Comparison of ENCODE assay signal across 27 cellular contexts in the genomic region with DNA sequence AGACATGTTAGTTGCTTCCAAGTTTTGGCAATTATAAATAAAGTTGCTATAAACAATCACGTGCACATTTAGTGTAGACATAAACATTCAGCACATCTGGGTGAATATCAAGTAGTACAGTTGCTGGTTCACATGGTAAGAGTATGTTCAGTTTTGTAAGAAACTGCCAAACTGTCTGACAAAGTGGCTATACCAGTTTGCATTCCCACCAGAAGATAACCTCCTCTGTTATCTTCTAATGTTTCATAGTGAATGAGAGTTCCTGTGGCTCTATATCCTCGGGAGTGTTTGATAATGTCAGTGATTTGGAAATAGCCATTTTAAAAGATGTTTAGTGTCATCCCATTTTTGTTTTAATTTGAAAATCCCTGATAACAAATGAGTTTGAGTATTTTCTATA.
DNase-seq lines count a peak whose midpoint lies in the region; ATAC-seq lines count a peak whose summit lies in the region.
"Had no signal": no experiment of that assay in that cellular context is flagged by ENCODE, and none has a peak within 500 bp of the region (broad histone marks: within the 10 kb centered on the region; RNA-seq: fewer than 3 reads in every experiment).

No MANE protein-coding gene starts in this region.

- no peak overlapping the region for H2BK5ac ChIP-seq in trophoblast cell (ENCODE audit: low read depth, low read length, poor library complexity)

- H3K79me1 ChIP-seq in trophoblast cell (ENCODE audit: low read length): no peaks in the 10 kb centered on the region

- H3K79me2 ChIP-seq in trophoblast cell (ENCODE audit: control insufficient read depth, insufficient read depth, low read length, poor library complexity): no peaks in the 10 kb centered on the region

- H3K14ac ChIP-seq in trophoblast cell (ENCODE audit: low read length): no peak overlapping the region

- H4K91ac ChIP-seq in trophoblast cell (ENCODE audit: low read depth, low read length): no peak overlapping the region

- no peak overlapping the region for H2AK5ac ChIP-seq in trophoblast cell (ENCODE audit: low read length)

- H3K4me1 ChIP-seq in trophoblast cell (ENCODE audit: control insufficient read depth in 1 of 2, insufficient read depth in 2 of 2, low read length in 2 of 2): no peaks in the 10 kb centered on the region
- H3K4me1 ChIP-seq: A549; BE2C; BLaER1; BLaER1 treated with 17β-estradiol and CSF1 and Interleukin-3, amounts not matched to agents 10 nM and 100 nM; Caco-2 had no signal

- no peaks in the 10 kb centered on the region for H3K9me3 ChIP-seq in trophoblast cell (ENCODE audit: insufficient read depth, low read depth, low read length)
- H3K9me3 ChIP-seq: A549; BE2C; BLaER1; BLaER1 treated with 17β-estradiol and CSF1 and Interleukin-3, amounts not matched to agents 10 nM and 100 nM; Caco-2 had no signal

- peak; percentile 56 to 70 for DNase-seq in trophoblast cell
- DNase-seq: 8988T; ACHN; AML-193; BE2C; C1 segment of cervical spinal cord; Caco-2; Calu3; CD4-positive, alpha-beta memory T cell; CD4-positive, alpha-beta T cell; CD4-positive, CD25-positive, alpha-beta regulatory T cell; CD8-positive, alpha-beta memory T cell; CD8-positive, alpha-beta T cell; COR-L47; DMS 273 treated with DMSO at 0.1 percent for 48 hours; DMS153; DMS53; DMS79; DMS79 treated with DMSO at 0.1 percent for 48 hours; DND-41; EL had no signal

- H2BK12ac ChIP-seq in trophoblast cell (ENCODE audit: low read length): no peak overlapping the region

- no peaks in the 10 kb centered on the region for H3K27me3 ChIP-seq in trophoblast cell (ENCODE audit: insufficient read depth, low read length)
- H3K27me3 ChIP-seq: BE2C; BLaER1; BLaER1 treated with 17β-estradiol and CSF1 and Interleukin-3, amounts not matched to agents 10 nM and 100 nM had no signal

- no peak overlapping the region for H3K23ac ChIP-seq in trophoblast cell (ENCODE audit: low read length)

- H3K4ac ChIP-seq in trophoblast cell (ENCODE audit: low read depth, low read length): no peak overlapping the region

- WGBS in trophoblast cell (ENCODE audit: extremely low coverage, insufficient coverage, insufficient read length): no CpG with 5 or more reads among the region's 2 CpGs

- H3K4me3 ChIP-seq in trophoblast cell (ENCODE audit: low read depth, low read length): no peak overlapping the region
- H3K4me3 ChIP-seq: A549; BLaER1; BLaER1 treated with 17β-estradiol and CSF1 and Interleukin-3, amounts not matched to agents 10 nM and 100 nM had no signal

- no peak overlapping the region for H2AFZ ChIP-seq in trophoblast cell (ENCODE audit: insufficient read depth, low read length, poor library complexity)

- H3K18ac ChIP-seq in trophoblast cell (ENCODE audit: low read length): no peak overlapping the region

- H3K9ac ChIP-seq in trophoblast cell (ENCODE audit: low read length): no peak overlapping the region
- H3K9ac ChIP-seq: BLaER1; BLaER1 treated with 17β-estradiol and CSF1 and Interleukin-3, amounts not matched to agents 10 nM and 100 nM had no signal

- no peak overlapping the region for H2BK120ac ChIP-seq in trophoblast cell (ENCODE audit: insufficient read depth, low read length, poor library complexity)

- no peak for ATAC-seq in HG02840 (IDR thresholded peaks at IDR 0.05; ENCODE audit: low FRiP score, unreplicated experiment)
- ATAC-seq: A549; CD8-positive, alpha-beta T cell had no signal

- H3K4me2 ChIP-seq in trophoblast cell (ENCODE audit: low read length): no peak overlapping the region
- H3K4me2 ChIP-seq: A549; BLaER1; BLaER1 treated with 17β-estradiol and CSF1 and Interleukin-3, amounts not matched to agents 10 nM and 100 nM had no signal

- no peaks in the 10 kb centered on the region for H3K36me3 ChIP-seq in trophoblast cell (ENCODE audit: control insufficient read depth in 1 of 2, insufficient read depth in 2 of 2, low read length in 2 of 2)
- H3K36me3 ChIP-seq: BE2C; BLaER1; BLaER1 treated with 17β-estradiol and CSF1 and Interleukin-3, amounts not matched to agents 10 nM and 100 nM had no signal

- no peak overlapping the region for H3K27ac ChIP-seq in trophoblast cell (ENCODE audit: low read depth, low read length)
- H3K27ac ChIP-seq: 22Rv1; A549; BLaER1; BLaER1 treated with 17β-estradiol and CSF1 and Interleukin-3, amounts not matched to agents 10 nM and 100 nM; C4-2B had no signal

- H4K8ac ChIP-seq in trophoblast cell (ENCODE audit: low read depth, low read length): no peak overlapping the region

- H4K12ac ChIP-seq in trophoblast cell (ENCODE audit: low read depth, low read length): no peak overlapping the region
